In the genomic region with DNA sequence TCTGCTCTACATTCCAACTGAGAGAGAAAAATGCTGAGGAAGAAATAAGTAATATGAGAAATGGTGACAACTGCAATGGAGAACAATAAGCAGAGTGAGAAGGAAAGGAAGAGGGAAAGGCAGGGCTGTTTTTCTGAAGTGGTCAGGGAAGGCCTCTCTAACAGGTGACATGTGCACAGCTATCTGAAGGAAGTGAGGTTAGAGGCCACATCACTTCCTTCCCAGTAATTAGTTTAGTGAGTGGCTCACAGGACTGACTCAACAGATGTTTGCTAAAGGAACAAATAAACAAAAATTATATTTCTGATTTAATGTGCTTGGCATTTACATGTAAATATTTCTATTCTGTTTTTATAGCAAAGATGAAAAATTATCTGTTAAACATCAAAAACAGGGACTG, we compare ENCODE assay signal across 2 cellular contexts.
TF ChIP-seq lines count a peak whose summit lies in the region.

No MANE protein-coding gene starts in this region.

TF ChIP-seq in IMR-90, 13 proteins besides CTCF, POLR2A, EP300 and RAD21:
- no peak for TF ChIP-seq MAZ (IDR thresholded peaks at IDR 0.05; ENCODE audit: borderline replicate concordance, low read depth, low read length)
- TF ChIP-seq MAFK (IDR thresholded peaks at IDR 0.05; ENCODE audit: low read depth, low read length) = no peak
- TF ChIP-seq CEBPB (IDR thresholded peaks at IDR 0.05; ENCODE audit: low read depth, low read length) = no peak
- no peak for TF ChIP-seq RCOR1 (IDR thresholded peaks at IDR 0.05; ENCODE audit: insufficient replicate concordance, low read length)
- no peak for TF ChIP-seq SMC3 (IDR thresholded peaks at IDR 0.05; ENCODE audit: low read depth, low read length)
- no peak for TF ChIP-seq NFE2L2 (IDR thresholded peaks at IDR 0.05; ENCODE audit: low read depth, low read length)
- no peak for TF ChIP-seq MXI1 (IDR thresholded peaks at IDR 0.05; ENCODE audit: borderline replicate concordance, low read depth, low read length)

TF ChIP-seq in K562, 482 proteins besides CTCF, POLR2A, EP300 and RAD21 (continues in another document):
- TF ChIP-seq NUFIP1 (IDR thresholded peaks at IDR 0.05; ENCODE audit: partially characterized antibody) = no peak
- TF ChIP-seq, protein P1, sequence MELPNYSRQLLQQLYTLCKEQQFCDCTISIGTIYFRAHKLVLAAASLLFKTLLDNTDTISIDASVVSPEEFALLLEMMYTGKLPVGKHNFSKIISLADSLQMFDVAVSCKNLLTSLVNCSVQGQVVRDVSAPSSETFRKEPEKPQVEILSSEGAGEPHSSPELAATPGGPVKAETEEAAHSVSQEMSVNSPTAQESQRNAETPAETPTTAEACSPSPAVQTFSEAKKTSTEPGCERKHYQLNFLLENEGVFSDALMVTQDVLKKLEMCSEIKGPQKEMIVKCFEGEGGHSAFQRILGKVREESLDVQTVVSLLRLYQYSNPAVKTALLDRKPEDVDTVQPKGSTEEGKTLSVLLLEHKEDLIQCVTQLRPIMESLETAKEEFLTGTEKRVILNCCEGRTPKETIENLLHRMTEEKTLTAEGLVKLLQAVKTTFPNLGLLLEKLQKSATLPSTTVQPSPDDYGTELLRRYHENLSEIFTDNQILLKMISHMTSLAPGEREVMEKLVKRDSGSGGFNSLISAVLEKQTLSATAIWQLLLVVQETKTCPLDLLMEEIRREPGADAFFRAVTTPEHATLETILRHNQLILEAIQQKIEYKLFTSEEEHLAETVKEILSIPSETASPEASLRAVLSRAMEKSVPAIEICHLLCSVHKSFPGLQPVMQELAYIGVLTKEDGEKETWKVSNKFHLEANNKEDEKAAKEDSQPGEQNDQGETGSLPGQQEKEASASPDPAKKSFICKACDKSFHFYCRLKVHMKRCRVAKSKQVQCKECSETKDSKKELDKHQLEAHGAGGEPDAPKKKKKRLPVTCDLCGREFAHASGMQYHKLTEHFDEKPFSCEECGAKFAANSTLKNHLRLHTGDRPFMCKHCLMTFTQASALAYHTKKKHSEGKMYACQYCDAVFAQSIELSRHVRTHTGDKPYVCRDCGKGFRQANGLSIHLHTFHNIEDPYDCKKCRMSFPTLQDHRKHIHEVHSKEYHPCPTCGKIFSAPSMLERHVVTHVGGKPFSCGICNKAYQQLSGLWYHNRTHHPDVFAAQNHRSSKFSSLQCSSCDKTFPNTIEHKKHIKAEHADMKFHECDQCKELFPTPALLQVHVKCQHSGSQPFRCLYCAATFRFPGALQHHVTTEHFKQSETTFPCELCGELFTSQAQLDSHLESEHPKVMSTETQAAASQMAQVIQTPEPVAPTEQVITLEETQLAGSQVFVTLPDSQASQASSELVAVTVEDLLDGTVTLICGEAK (IDR thresholded peaks at IDR 0.05) = peak; percentile 78
- TF ChIP-seq, protein P1 (CRISPR knock-in tag; IDR thresholded peaks at IDR 0.05) = no peak
- no peak for TF ChIP-seq SLC30A9 (CRISPR knock-in tag; IDR thresholded peaks at IDR 0.05)
- TF ChIP-seq, protein P2, sequence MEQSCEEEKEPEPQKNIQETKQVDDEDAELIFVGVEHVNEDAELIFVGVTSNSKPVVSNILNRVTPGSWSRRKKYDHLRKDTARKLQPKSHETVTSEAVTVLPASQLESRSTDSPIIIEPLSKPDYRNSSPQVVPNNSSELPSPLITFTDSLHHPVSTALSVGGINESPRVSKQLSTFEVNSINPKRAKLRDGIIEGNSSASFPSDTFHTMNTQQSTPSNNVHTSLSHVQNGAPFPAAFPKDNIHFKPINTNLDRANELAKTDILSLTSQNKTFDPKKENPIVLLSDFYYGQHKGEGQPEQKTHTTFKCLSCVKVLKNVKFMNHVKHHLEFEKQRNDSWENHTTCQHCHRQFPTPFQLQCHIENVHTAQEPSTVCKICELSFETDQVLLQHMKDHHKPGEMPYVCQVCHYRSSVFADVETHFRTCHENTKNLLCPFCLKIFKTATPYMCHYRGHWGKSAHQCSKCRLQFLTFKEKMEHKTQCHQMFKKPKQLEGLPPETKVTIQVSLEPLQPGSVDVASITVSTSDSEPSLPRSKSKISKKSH (CRISPR knock-in tag; IDR thresholded peaks at IDR 0.05) = no peak
- no peak for TF ChIP-seq SAFB2 (IDR thresholded peaks at IDR 0.05; ENCODE audit: borderline replicate concordance, low read depth, low read length, severe bottlenecking)
- no peak for TF ChIP-seq TAF15 (IDR thresholded peaks at IDR 0.05; ENCODE audit: low read depth, low read length)
- TF ChIP-seq, protein P3, sequence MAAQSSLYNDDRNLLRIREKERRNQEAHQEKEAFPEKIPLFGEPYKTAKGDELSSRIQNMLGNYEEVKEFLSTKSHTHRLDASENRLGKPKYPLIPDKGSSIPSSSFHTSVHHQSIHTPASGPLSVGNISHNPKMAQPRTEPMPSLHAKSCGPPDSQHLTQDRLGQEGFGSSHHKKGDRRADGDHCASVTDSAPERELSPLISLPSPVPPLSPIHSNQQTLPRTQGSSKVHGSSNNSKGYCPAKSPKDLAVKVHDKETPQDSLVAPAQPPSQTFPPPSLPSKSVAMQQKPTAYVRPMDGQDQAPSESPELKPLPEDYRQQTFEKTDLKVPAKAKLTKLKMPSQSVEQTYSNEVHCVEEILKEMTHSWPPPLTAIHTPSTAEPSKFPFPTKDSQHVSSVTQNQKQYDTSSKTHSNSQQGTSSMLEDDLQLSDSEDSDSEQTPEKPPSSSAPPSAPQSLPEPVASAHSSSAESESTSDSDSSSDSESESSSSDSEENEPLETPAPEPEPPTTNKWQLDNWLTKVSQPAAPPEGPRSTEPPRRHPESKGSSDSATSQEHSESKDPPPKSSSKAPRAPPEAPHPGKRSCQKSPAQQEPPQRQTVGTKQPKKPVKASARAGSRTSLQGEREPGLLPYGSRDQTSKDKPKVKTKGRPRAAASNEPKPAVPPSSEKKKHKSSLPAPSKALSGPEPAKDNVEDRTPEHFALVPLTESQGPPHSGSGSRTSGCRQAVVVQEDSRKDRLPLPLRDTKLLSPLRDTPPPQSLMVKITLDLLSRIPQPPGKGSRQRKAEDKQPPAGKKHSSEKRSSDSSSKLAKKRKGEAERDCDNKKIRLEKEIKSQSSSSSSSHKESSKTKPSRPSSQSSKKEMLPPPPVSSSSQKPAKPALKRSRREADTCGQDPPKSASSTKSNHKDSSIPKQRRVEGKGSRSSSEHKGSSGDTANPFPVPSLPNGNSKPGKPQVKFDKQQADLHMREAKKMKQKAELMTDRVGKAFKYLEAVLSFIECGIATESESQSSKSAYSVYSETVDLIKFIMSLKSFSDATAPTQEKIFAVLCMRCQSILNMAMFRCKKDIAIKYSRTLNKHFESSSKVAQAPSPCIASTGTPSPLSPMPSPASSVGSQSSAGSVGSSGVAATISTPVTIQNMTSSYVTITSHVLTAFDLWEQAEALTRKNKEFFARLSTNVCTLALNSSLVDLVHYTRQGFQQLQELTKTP (IDR thresholded peaks at IDR 0.05; ENCODE audit: low read depth in 1 of 2, partially characterized antibody in 2 of 2) = no peak
- peak; percentile 55; the same call in 1 of the 2 replicates for TF ChIP-seq ZNF316 (IDR thresholded peaks at IDR 0.05)
- TF ChIP-seq SPI1 (IDR thresholded peaks at IDR 0.05; ENCODE audit: borderline replicate concordance, low read depth, low read length) = 0 out of 2 replicates have a peak, but pooled peaks have one; percentile 45
- no peak for TF ChIP-seq CEBPG (CRISPR knock-in tag; IDR thresholded peaks at IDR 0.05)
- TF ChIP-seq CEBPG (tag; conservative IDR thresholded peaks at IDR 0.05 in 1 of 2, IDR thresholded peaks at IDR 0.05 in 1 of 2) = no peak
- TF ChIP-seq NR2F6 (CRISPR knock-in tag; IDR thresholded peaks at IDR 0.05) = no peak
- TF ChIP-seq ZNF253 (CRISPR knock-in tag; conservative IDR thresholded peaks at IDR 0.05) = no peak
- TF ChIP-seq, protein P4, sequence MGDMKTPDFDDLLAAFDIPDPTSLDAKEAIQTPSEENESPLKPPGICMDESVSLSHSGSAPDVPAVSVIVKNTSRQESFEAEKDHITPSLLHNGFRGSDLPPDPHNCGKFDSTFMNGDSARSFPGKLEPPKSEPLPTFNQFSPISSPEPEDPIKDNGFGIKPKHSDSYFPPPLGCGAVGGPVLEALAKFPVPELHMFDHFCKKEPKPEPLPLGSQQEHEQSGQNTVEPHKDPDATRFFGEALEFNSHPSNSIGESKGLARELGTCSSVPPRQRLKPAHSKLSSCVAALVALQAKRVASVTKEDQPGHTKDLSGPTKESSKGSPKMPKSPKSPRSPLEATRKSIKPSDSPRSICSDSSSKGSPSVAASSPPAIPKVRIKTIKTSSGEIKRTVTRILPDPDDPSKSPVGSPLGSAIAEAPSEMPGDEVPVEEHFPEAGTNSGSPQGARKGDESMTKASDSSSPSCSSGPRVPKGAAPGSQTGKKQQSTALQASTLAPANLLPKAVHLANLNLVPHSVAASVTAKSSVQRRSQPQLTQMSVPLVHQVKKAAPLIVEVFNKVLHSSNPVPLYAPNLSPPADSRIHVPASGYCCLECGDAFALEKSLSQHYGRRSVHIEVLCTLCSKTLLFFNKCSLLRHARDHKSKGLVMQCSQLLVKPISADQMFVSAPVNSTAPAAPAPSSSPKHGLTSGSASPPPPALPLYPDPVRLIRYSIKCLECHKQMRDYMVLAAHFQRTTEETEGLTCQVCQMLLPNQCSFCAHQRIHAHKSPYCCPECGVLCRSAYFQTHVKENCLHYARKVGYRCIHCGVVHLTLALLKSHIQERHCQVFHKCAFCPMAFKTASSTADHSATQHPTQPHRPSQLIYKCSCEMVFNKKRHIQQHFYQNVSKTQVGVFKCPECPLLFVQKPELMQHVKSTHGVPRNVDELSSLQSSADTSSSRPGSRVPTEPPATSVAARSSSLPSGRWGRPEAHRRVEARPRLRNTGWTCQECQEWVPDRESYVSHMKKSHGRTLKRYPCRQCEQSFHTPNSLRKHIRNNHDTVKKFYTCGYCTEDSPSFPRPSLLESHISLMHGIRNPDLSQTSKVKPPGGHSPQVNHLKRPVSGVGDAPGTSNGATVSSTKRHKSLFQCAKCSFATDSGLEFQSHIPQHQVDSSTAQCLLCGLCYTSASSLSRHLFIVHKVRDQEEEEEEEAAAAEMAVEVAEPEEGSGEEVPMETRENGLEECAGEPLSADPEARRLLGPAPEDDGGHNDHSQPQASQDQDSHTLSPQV (IDR thresholded peaks at IDR 0.05) = 0 out of 2 replicates have a peak, but pooled peaks have one; percentile 28
- no peak for TF ChIP-seq KLF13 (tag; IDR thresholded peaks at IDR 0.05; ENCODE audit: borderline replicate concordance, low read depth)
- TF ChIP-seq EHMT2 (IDR thresholded peaks at IDR 0.05) = no peak
- TF ChIP-seq, protein P5, sequence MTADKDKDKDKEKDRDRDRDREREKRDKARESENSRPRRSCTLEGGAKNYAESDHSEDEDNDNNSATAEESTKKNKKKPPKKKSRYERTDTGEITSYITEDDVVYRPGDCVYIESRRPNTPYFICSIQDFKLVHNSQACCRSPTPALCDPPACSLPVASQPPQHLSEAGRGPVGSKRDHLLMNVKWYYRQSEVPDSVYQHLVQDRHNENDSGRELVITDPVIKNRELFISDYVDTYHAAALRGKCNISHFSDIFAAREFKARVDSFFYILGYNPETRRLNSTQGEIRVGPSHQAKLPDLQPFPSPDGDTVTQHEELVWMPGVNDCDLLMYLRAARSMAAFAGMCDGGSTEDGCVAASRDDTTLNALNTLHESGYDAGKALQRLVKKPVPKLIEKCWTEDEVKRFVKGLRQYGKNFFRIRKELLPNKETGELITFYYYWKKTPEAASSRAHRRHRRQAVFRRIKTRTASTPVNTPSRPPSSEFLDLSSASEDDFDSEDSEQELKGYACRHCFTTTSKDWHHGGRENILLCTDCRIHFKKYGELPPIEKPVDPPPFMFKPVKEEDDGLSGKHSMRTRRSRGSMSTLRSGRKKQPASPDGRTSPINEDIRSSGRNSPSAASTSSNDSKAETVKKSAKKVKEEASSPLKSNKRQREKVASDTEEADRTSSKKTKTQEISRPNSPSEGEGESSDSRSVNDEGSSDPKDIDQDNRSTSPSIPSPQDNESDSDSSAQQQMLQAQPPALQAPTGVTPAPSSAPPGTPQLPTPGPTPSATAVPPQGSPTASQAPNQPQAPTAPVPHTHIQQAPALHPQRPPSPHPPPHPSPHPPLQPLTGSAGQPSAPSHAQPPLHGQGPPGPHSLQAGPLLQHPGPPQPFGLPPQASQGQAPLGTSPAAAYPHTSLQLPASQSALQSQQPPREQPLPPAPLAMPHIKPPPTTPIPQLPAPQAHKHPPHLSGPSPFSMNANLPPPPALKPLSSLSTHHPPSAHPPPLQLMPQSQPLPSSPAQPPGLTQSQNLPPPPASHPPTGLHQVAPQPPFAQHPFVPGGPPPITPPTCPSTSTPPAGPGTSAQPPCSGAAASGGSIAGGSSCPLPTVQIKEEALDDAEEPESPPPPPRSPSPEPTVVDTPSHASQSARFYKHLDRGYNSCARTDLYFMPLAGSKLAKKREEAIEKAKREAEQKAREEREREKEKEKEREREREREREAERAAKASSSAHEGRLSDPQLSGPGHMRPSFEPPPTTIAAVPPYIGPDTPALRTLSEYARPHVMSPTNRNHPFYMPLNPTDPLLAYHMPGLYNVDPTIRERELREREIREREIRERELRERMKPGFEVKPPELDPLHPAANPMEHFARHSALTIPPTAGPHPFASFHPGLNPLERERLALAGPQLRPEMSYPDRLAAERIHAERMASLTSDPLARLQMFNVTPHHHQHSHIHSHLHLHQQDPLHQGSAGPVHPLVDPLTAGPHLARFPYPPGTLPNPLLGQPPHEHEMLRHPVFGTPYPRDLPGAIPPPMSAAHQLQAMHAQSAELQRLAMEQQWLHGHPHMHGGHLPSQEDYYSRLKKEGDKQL (CRISPR knock-in tag; IDR thresholded peaks at IDR 0.05; ENCODE audit: borderline replicate concordance) = no peak
- no peak for TF ChIP-seq GABPB1 (CRISPR knock-in tag; IDR thresholded peaks at IDR 0.05)
- TF ChIP-seq PCBP2 (IDR thresholded peaks at IDR 0.05; ENCODE audit: low read depth, low read length, poor library complexity, severe bottlenecking) = no peak
- TF ChIP-seq FOXP1 (CRISPR knock-in tag; IDR thresholded peaks at IDR 0.05) = no peak
- peak; percentile 52 for TF ChIP-seq CREM (IDR thresholded peaks at IDR 0.05; ENCODE audit: low read depth)
- peak; percentile 75 for TF ChIP-seq GABPA (tag; conservative IDR thresholded peaks at IDR 0.05; ENCODE audit: low read depth)
- TF ChIP-seq ETV6 (IDR thresholded peaks at IDR 0.05; ENCODE audit: borderline replicate concordance in 1 of 2, low read depth in 2 of 2, low read length in 1 of 2) = no peak
- no peak for TF ChIP-seq ETV6 (CRISPR knock-in tag; IDR thresholded peaks at IDR 0.05; ENCODE audit: borderline replicate concordance)
